In genomic region chr3:149965278-149965677, GRCh38 we compare ENCODE assay signal across 24 cellular contexts. TPM values are rescaled to one million over a fixed set of nuclear protein-coding genes. Genes with fewer than 3 reads are reported as not detected.
DNase-seq lines count a peak whose midpoint lies in the region; ATAC-seq and TF ChIP-seq lines count a peak whose summit lies in the region.
"Had no signal": no experiment of that assay in that cellular context is flagged by ENCODE, and none has a peak within 500 bp of the region (broad histone marks: within the 10 kb centered on the region; RNA-seq: fewer than 3 reads in every experiment).

No MANE protein-coding gene starts in this region.

- H3K9me2 ChIP-seq in GM23248 (ENCODE audit: insufficient read depth) = no peaks in the 10 kb centered on the region

- DNase-seq in GM23248 (peak; percentile 53), SK-MEL-5 (ENCODE audit: low read depth, low spot score) (peak; percentile 36), germinal center (ENCODE audit: low spot score) (peak; percentile 5), psoas muscle (no peak), heart right ventricle (no peak), NCI-H510A treated with DMSO at 0.1 percent for 48 hours (lab: John Stamatoyannopoulos, UW) (no peak), GM10266 (ENCODE audit: extremely low spot score) (no peak)
- no peak for DNase-seq in activated CD4-positive, CD25-positive, alpha-beta regulatory T cell (lab: John Stamatoyannopoulos, UW)
- DNase-seq: activated CD4-positive, alpha-beta T cell treated with anti-CD3 and anti-CD28 coated beads, Interleukin-2, amount 10 ng/mL, durations not matched to agents 24 days and 14 days; activated naive CD8-positive, alpha-beta T cell treated with anti-CD3 and anti-CD28 coated beads for 36 hours; CD4-positive, CD25-positive, alpha-beta regulatory T cell; effector memory CD4-positive, alpha-beta T cell; head of caudate nucleus; mammary epithelial cell; NCI-H748 treated with DMSO at 0.1 percent for 48 hours; posterior cingulate gyrus; SIG-M5; stimulated activated CD4-positive, alpha-beta T cell treated with anti-CD3 and anti-CD28 coated beads, Interleukin-2, amount 100 ng/mL, for 24 hours; T-helper 1 cell had no signal

- no peak overlapping the region for H2AFZ ChIP-seq in GM23248

- H3K4me2 ChIP-seq in GM23248 (ENCODE audit: unreplicated experiment) = no peak overlapping the region

- peaks cover 30% of the 10 kb centered on the region; the same call in 1 of the 2 replicates for H3K36me3 ChIP-seq in GM23248 (ENCODE audit: low read depth)
- H3K36me3 ChIP-seq in psoas muscle (ENCODE audit: insufficient read depth in 1 of 2, low read depth in 1 of 2) = peaks cover 8 to 54% of the 10 kb centered on the region in 2 donors
- H3K36me3 ChIP-seq in heart right ventricle = peaks cover 0 to 50% (median 0%) of the 10 kb centered on the region in 9 donors
- H3K36me3 ChIP-seq: vagina had no signal

- in situ Hi-C loops in GM23248 (cut with MboI) (no loop called here), SK-MEL-5 (cut with HindIII; ENCODE audit: low pct_unique_long_range_greater_than_20kb, low sequenced_read_pairs) (no loop called here)

- no peak overlapping the region for H3K9ac ChIP-seq in GM23248

- no peaks in the 10 kb centered on the region for H3K27me3 ChIP-seq in GM23248 (replicated peaks; ENCODE audit: insufficient read depth)
- no peaks in the 10 kb centered on the region for H3K27me3 ChIP-seq in psoas muscle (ENCODE audit: insufficient read depth in 3 of 3, low read length in 2 of 3)
- H3K27me3 ChIP-seq in heart right ventricle = peaks cover 0 to 9% (median 0%) of the 10 kb centered on the region in 7 donors
- H3K27me3 ChIP-seq: esophagus muscularis mucosa, vagina had no signal

- no peak overlapping the region for H3K27ac ChIP-seq in GM23248
- H3K27ac ChIP-seq in psoas muscle = no peak overlapping the region
- H3K27ac ChIP-seq in heart right ventricle = no peak overlapping the region
- H3K27ac ChIP-seq: esophagus muscularis mucosa, vagina had no signal

- H3K9me3 ChIP-seq in GM23248 (ENCODE audit: low read depth) (no peaks in the 10 kb centered on the region), psoas muscle (no peaks in the 10 kb centered on the region), heart right ventricle (no peaks in the 10 kb centered on the region)
- H3K9me3 ChIP-seq: esophagus muscularis mucosa, vagina had no signal

- peaks cover 34% of the 10 kb centered on the region for H3F3A ChIP-seq in GM23248 (ENCODE audit: insufficient read depth)

- H3K4me3 ChIP-seq in GM23248 = no peak overlapping the region
- H3K4me3 ChIP-seq in psoas muscle = peak overlapping the region; percentile 90
- H3K4me3 ChIP-seq in heart right ventricle = no peak overlapping the region
- H3K4me3 ChIP-seq: esophagus muscularis mucosa, vagina had no signal

- H3K79me2 ChIP-seq in GM23248 (ENCODE audit: insufficient read depth) = peaks cover 98% of the 10 kb centered on the region

- H4K20me1 ChIP-seq in GM23248 (ENCODE audit: insufficient read depth) = peaks cover 5% of the 10 kb centered on the region; the same call in 1 of the 2 replicates

- H3K4me1 ChIP-seq in GM23248 (ENCODE audit: insufficient read depth) (peaks cover 43% of the 10 kb centered on the region), psoas muscle (peaks cover 46% of the 10 kb centered on the region), heart right ventricle (peaks cover 0 to 49% (median 35%) of the 10 kb centered on the region in 9 donors)

- intact Hi-C loops in psoas muscle (cut with DNase I) = loop anchor here (5.0 to 10.0 kb wide), 2 partner anchors 217 to 530 kb away; no protein-coding TSS in a partner anchor
- intact Hi-C loops in heart right ventricle (cut with DNase I) = loop anchor here in 8 of 10 donors (5.0 to 10.0 kb wide), 8 partner anchors 80 to 530 kb away; no protein-coding TSS in a partner anchor

- ATAC-seq in psoas muscle = no peak
- no peak for ATAC-seq in heart right ventricle
- ATAC-seq: activated T-helper 17 cell treated with anti-CD3 and anti-CD28 coated beads, Interleukin-2, amount 50 U/mL, for 72 hours; HCT116; stimulated activated effector memory CD8-positive, alpha-beta T cell treated with anti-CD3 and anti-CD28 coated beads, Interleukin-12 subunit alpha, Interleukin-12 subunit beta, amount 100 ng/mL, for 72 hours had no signal

- TF ChIP-seq CTCF in psoas muscle (IDR thresholded peaks at IDR 0.05) (no peak), heart right ventricle (IDR thresholded peaks at IDR 0.05) (no peak), GM10266 (IDR thresholded peaks at IDR 0.05; ENCODE audit: control insufficient read depth, insufficient read depth, low read depth, missing control alignments) (no peak)

RNA-seq across cellular contexts. Expression of gene PFN2, which starts 5.4 kb away (rescaled TPM):
- total RNA-seq in GM23248 (2014; rRNA removed; shearing (Covaris generic)) = 174 and 224 TPM in 2 replicates
- polyA plus RNA-seq in GM23248 (2016; fragmentation: Nextera tagmentation; extraction: Ambion mirVana) (246 and 253 TPM in 2 replicates), psoas muscle (100 to 1,000 TPM; 167 to 346 (median 237) TPM), heart right ventricle (10 to 100 TPM; 35.5 to 52.4 TPM)
- 127 and 128 TPM in 2 replicates for total RNA-seq in SK-MEL-5 (2014; rRNA removed; shearing (Covaris generic))
- polyA plus RNA-seq in SK-MEL-5 (2015; cell fraction: cytosol; rRNA removed) = 177 and 195 TPM in 2 replicates
- polyA plus RNA-seq in SK-MEL-5 (2015; cell fraction: nucleus; rRNA removed) = 199 and 212 TPM in 2 replicates
- total RNA-seq in psoas muscle (100 to 1,000 TPM; 234 to 363 (median 325) TPM), heart right ventricle (10 to 100 TPM; 56.7 to 78.3 (median 66.1) TPM)

Comparison
In these comparisons a context has a peak if more than half of its experiments do, and no peak if none do; other contexts are left out.
1. DNase-seq: peak in GM23248 (single experiment), SK-MEL-5 (single experiment) and germinal center (single experiment); none in psoas muscle (0 of 2), heart right ventricle (0 of 2), NCI-H510A treated with DMSO at 0.1 percent for 48 hours (single experiment), activated CD4-positive, CD25-positive, alpha-beta regulatory T cell (0 of 4) and GM10266 (single experiment).